Comparison of ENCODE assay signal across 1 cellular context in genomic region chr2:231961349-231962166, GRCh38.
TF ChIP-seq lines count a peak whose summit lies in the region.

Gene DIS3L2 (plus strand): TSS chr2:231961713. CDS start chr2:232014928, 53,215 bp downstream.

TF ChIP-seq in HepG2, 621 proteins besides CTCF, POLR2A, EP300 and RAD21 (continued from another document and continues in another):
- TF ChIP-seq, protein P1, sequence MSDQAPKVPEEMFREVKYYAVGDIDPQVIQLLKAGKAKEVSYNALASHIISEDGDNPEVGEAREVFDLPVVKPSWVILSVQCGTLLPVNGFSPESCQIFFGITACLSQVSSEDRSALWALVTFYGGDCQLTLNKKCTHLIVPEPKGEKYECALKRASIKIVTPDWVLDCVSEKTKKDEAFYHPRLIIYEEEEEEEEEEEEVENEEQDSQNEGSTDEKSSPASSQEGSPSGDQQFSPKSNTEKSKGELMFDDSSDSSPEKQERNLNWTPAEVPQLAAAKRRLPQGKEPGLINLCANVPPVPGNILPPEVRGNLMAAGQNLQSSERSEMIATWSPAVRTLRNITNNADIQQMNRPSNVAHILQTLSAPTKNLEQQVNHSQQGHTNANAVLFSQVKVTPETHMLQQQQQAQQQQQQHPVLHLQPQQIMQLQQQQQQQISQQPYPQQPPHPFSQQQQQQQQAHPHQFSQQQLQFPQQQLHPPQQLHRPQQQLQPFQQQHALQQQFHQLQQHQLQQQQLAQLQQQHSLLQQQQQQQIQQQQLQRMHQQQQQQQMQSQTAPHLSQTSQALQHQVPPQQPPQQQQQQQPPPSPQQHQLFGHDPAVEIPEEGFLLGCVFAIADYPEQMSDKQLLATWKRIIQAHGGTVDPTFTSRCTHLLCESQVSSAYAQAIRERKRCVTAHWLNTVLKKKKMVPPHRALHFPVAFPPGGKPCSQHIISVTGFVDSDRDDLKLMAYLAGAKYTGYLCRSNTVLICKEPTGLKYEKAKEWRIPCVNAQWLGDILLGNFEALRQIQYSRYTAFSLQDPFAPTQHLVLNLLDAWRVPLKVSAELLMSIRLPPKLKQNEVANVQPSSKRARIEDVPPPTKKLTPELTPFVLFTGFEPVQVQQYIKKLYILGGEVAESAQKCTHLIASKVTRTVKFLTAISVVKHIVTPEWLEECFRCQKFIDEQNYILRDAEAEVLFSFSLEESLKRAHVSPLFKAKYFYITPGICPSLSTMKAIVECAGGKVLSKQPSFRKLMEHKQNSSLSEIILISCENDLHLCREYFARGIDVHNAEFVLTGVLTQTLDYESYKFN (CRISPR knock-in tag; conservative IDR thresholded peaks at IDR 0.05) = peak; percentile 54
- TF ChIP-seq ELF1 (CRISPR knock-in tag; IDR thresholded peaks at IDR 0.05) = peak; percentile 92
- TF ChIP-seq SSRP1 (CRISPR knock-in tag; IDR thresholded peaks at IDR 0.05) = peak; percentile 26; the same call in 1 of the 2 replicates
- TF ChIP-seq SALL1 (CRISPR knock-in tag; IDR thresholded peaks at IDR 0.05) = peak; percentile 74
- TF ChIP-seq ZNF704 (CRISPR knock-in tag; IDR thresholded peaks at IDR 0.05; ENCODE audit: borderline replicate concordance) = peak; percentile 98
- peak; percentile 16; the same call in 1 of the 2 replicates for TF ChIP-seq PRDM4 (CRISPR knock-in tag; IDR thresholded peaks at IDR 0.05; ENCODE audit: borderline replicate concordance)
- peak; percentile 86; the same call in 1 of the 2 replicates for TF ChIP-seq IRF9 (CRISPR knock-in tag; IDR thresholded peaks at IDR 0.05; ENCODE audit: borderline replicate concordance)
- TF ChIP-seq ZNF747 (CRISPR knock-in tag; IDR thresholded peaks at IDR 0.05; ENCODE audit: borderline replicate concordance) = peak; percentile 91
- peak; percentile 55 for TF ChIP-seq SKI (IDR thresholded peaks at IDR 0.05; ENCODE audit: partially characterized antibody)
- peak; percentile 95 for TF ChIP-seq THAP11 (CRISPR knock-in tag; IDR thresholded peaks at IDR 0.05)
- peak; percentile 91 for TF ChIP-seq SNAPC2 (CRISPR knock-in tag; IDR thresholded peaks at IDR 0.05)
- peak; percentile 85 for TF ChIP-seq GFI1 (CRISPR knock-in tag; IDR thresholded peaks at IDR 0.05; ENCODE audit: borderline replicate concordance)
- no peak for TF ChIP-seq ZKSCAN1 (IDR thresholded peaks at IDR 0.05; ENCODE audit: low read length)
- peak; percentile 35 for TF ChIP-seq GATAD2A (CRISPR knock-in tag; IDR thresholded peaks at IDR 0.05)
- TF ChIP-seq, protein P2, sequence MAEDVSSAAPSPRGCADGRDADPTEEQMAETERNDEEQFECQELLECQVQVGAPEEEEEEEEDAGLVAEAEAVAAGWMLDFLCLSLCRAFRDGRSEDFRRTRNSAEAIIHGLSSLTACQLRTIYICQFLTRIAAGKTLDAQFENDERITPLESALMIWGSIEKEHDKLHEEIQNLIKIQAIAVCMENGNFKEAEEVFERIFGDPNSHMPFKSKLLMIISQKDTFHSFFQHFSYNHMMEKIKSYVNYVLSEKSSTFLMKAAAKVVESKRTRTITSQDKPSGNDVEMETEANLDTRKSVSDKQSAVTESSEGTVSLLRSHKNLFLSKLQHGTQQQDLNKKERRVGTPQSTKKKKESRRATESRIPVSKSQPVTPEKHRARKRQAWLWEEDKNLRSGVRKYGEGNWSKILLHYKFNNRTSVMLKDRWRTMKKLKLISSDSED (CRISPR knock-in tag; IDR thresholded peaks at IDR 0.05) = no peak
- TF ChIP-seq ZNF607 (CRISPR knock-in tag; IDR thresholded peaks at IDR 0.05; ENCODE audit: borderline replicate concordance) = peak; percentile 97
- TF ChIP-seq TSC22D2 (CRISPR knock-in tag; IDR thresholded peaks at IDR 0.05; ENCODE audit: borderline replicate concordance) = no peak
- 0 out of 2 replicates have a peak, but pooled peaks have one; percentile 46 for TF ChIP-seq REL (CRISPR knock-in tag; conservative IDR thresholded peaks at IDR 0.05)
- TF ChIP-seq SIN3B (IDR thresholded peaks at IDR 0.05; ENCODE audit: low read length) = peak; percentile 32
- peak; percentile 44; the same call in 1 of the 2 replicates for TF ChIP-seq NFATC3 (CRISPR knock-in tag; IDR thresholded peaks at IDR 0.05)
- TF ChIP-seq, protein P3, sequence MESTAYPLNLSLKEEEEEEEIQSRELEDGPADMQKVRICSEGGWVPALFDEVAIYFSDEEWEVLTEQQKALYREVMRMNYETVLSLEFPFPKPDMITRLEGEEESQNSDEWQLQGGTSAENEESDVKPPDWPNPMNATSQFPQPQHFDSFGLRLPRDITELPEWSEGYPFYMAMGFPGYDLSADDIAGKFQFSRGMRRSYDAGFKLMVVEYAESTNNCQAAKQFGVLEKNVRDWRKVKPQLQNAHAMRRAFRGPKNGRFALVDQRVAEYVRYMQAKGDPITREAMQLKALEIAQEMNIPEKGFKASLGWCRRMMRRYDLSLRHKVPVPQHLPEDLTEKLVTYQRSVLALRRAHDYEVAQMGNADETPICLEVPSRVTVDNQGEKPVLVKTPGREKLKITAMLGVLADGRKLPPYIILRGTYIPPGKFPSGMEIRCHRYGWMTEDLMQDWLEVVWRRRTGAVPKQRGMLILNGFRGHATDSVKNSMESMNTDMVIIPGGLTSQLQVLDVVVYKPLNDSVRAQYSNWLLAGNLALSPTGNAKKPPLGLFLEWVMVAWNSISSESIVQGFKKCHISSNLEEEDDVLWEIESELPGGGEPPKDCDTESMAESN (CRISPR knock-in tag; conservative IDR thresholded peaks at IDR 0.05) = peak; percentile 96
- TF ChIP-seq NR0B2 (CRISPR knock-in tag; IDR thresholded peaks at IDR 0.05) = peak; percentile 91
- TF ChIP-seq, protein P4, sequence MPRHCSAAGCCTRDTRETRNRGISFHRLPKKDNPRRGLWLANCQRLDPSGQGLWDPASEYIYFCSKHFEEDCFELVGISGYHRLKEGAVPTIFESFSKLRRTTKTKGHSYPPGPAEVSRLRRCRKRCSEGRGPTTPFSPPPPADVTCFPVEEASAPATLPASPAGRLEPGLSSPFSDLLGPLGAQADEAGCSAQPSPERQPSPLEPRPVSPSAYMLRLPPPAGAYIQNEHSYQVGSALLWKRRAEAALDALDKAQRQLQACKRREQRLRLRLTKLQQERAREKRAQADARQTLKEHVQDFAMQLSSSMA (CRISPR knock-in tag; IDR thresholded peaks at IDR 0.05) = no peak; the same call in 1 of the 2 replicates
- TF ChIP-seq ZNF746 (CRISPR knock-in tag; IDR thresholded peaks at IDR 0.05) = no peak
- peak; percentile 62; the same call in 1 of the 2 replicates for TF ChIP-seq ZKSCAN8 (CRISPR knock-in tag; IDR thresholded peaks at IDR 0.05; ENCODE audit: borderline replicate concordance)
- no peak for TF ChIP-seq CBX2 (IDR thresholded peaks at IDR 0.05; ENCODE audit: low read depth, low read length)
- peak; percentile 95 for TF ChIP-seq CBX2 (CRISPR knock-in tag; IDR thresholded peaks at IDR 0.05; ENCODE audit: low read depth)
- TF ChIP-seq ZFP36L1 (CRISPR knock-in tag; IDR thresholded peaks at IDR 0.05) = no peak
- TF ChIP-seq SOX6 (IDR thresholded peaks at IDR 0.05) = no peak
- peak; percentile 90 for TF ChIP-seq SOX6 (CRISPR knock-in tag; IDR thresholded peaks at IDR 0.05)
- TF ChIP-seq ISX (CRISPR knock-in tag; conservative IDR thresholded peaks at IDR 0.05) = peak; percentile 64; the same call in 1 of the 2 replicates
- TF ChIP-seq, protein P5, sequence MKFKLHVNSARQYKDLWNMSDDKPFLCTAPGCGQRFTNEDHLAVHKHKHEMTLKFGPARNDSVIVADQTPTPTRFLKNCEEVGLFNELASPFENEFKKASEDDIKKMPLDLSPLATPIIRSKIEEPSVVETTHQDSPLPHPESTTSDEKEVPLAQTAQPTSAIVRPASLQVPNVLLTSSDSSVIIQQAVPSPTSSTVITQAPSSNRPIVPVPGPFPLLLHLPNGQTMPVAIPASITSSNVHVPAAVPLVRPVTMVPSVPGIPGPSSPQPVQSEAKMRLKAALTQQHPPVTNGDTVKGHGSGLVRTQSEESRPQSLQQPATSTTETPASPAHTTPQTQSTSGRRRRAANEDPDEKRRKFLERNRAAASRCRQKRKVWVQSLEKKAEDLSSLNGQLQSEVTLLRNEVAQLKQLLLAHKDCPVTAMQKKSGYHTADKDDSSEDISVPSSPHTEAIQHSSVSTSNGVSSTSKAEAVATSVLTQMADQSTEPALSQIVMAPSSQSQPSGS (CRISPR knock-in tag; IDR thresholded peaks at IDR 0.05) = peak; percentile 85
- TF ChIP-seq ZNF530 (CRISPR knock-in tag; IDR thresholded peaks at IDR 0.05; ENCODE audit: low read depth) = peak; percentile 77; the same call in 1 of the 2 replicates
- peak; percentile 90 for TF ChIP-seq MED13 (CRISPR knock-in tag; IDR thresholded peaks at IDR 0.05)
- TF ChIP-seq TOE1 (CRISPR knock-in tag; IDR thresholded peaks at IDR 0.05) = 0 out of 2 replicates have a peak, but pooled peaks have one; percentile 31
- TF ChIP-seq ZNF770 (CRISPR knock-in tag; IDR thresholded peaks at IDR 0.05) = peak; percentile 93
- no peak for TF ChIP-seq MYNN (CRISPR knock-in tag; IDR thresholded peaks at IDR 0.05; ENCODE audit: low read depth)
- TF ChIP-seq JARID2 (CRISPR knock-in tag; IDR thresholded peaks at IDR 0.05; ENCODE audit: insufficient replicate concordance) = peak; percentile 39
- TF ChIP-seq, protein P6, sequence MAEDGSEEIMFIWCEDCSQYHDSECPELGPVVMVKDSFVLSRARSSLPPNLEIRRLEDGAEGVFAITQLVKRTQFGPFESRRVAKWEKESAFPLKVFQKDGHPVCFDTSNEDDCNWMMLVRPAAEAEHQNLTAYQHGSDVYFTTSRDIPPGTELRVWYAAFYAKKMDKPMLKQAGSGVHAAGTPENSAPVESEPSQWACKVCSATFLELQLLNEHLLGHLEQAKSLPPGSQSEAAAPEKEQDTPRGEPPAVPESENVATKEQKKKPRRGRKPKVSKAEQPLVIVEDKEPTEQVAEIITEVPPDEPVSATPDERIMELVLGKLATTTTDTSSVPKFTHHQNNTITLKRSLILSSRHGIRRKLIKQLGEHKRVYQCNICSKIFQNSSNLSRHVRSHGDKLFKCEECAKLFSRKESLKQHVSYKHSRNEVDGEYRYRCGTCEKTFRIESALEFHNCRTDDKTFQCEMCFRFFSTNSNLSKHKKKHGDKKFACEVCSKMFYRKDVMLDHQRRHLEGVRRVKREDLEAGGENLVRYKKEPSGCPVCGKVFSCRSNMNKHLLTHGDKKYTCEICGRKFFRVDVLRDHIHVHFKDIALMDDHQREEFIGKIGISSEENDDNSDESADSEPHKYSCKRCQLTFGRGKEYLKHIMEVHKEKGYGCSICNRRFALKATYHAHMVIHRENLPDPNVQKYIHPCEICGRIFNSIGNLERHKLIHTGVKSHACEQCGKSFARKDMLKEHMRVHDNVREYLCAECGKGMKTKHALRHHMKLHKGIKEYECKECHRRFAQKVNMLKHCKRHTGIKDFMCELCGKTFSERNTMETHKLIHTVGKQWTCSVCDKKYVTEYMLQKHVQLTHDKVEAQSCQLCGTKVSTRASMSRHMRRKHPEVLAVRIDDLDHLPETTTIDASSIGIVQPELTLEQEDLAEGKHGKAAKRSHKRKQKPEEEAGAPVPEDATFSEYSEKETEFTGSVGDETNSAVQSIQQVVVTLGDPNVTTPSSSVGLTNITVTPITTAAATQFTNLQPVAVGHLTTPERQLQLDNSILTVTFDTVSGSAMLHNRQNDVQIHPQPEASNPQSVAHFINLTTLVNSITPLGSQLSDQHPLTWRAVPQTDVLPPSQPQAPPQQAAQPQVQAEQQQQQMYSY (CRISPR knock-in tag; IDR thresholded peaks at IDR 0.05) = peak; percentile 93
- TF ChIP-seq ZNF468 (CRISPR knock-in tag; IDR thresholded peaks at IDR 0.05) = peak; percentile 93
- TF ChIP-seq RORA (CRISPR knock-in tag; IDR thresholded peaks at IDR 0.05) = 0 out of 2 replicates have a peak, but pooled peaks have one; percentile 39
